In genomic region chr5:1479066-1479465, GRCh38 we compare ENCODE assay signal across 15 cellular contexts. TPM values are rescaled to one million over a fixed set of nuclear protein-coding genes. Genes with fewer than 3 reads are reported as not detected.
"Had no signal": no experiment of that assay in that cellular context is flagged by ENCODE, and none has a peak within 500 bp of the region (broad histone marks: within the 10 kb centered on the region; RNA-seq: fewer than 3 reads in every experiment).

No MANE protein-coding gene starts in this region.

- ATAC-seq: activated T-helper 17 cell treated with anti-CD3 and anti-CD28 coated beads, Interleukin-2, amount 50 U/mL, for 72 hours had no signal

- DNase-seq: hippocampal formation had no signal

- H3K27ac ChIP-seq: psoas muscle, testis had no signal

- H3K27me3 ChIP-seq: adrenal gland, testis, uterus had no signal

- H3K4me3 Mint-ChIP-seq: activated CD4-positive, alpha-beta T cell treated with anti-CD3 and anti-CD28 coated beads, Interleukin-2, amount 10 ng/mL, durations not matched to agents 24 days and 14 days; activated naive CD4-positive, alpha-beta T cell treated with anti-CD3 and anti-CD28 coated beads, Interleukin-2, amount 10 ng/mL, durations not matched to agents 7 days and 5 days; activated T-helper 17 cell treated with anti-CD3 and anti-CD28 coated beads, Interleukin-2, amount 50 U/mL, for 72 hours; nephron; stimulated activated naive CD8-positive, alpha-beta T cell treated with anti-CD3 and anti-CD28 coated beads, Interleukin-15, Interleukin-2, amounts not matched to agents 100 ng/mL and 50 ng/mL, for 24 hours had no signal

- H3K9me3 ChIP-seq: adrenal gland, mucosa of descending colon, psoas muscle, testis, uterus had no signal

- H3K4me3 ChIP-seq: adrenal gland, coronary artery, mucosa of descending colon, psoas muscle, testis, uterus had no signal

- H3K4me1 Mint-ChIP-seq: activated CD4-positive, alpha-beta T cell treated with anti-CD3 and anti-CD28 coated beads, Interleukin-2, amount 10 ng/mL, durations not matched to agents 24 days and 14 days; activated naive CD4-positive, alpha-beta T cell treated with anti-CD3 and anti-CD28 coated beads, Interleukin-2, amount 10 ng/mL, durations not matched to agents 7 days and 5 days; activated T-helper 17 cell treated with anti-CD3 and anti-CD28 coated beads, Interleukin-2, amount 50 U/mL, for 72 hours; nephron had no signal

- H3K9me3 Mint-ChIP-seq: activated CD4-positive, alpha-beta T cell treated with anti-CD3 and anti-CD28 coated beads, Interleukin-2, amount 10 ng/mL, durations not matched to agents 24 days and 14 days; activated naive CD4-positive, alpha-beta T cell treated with anti-CD3 and anti-CD28 coated beads, Interleukin-2, amount 10 ng/mL, durations not matched to agents 7 days and 5 days; activated T-helper 17 cell treated with anti-CD3 and anti-CD28 coated beads, Interleukin-2, amount 50 U/mL, for 72 hours; nephron; stimulated activated naive CD8-positive, alpha-beta T cell treated with anti-CD3 and anti-CD28 coated beads, Interleukin-15, Interleukin-2, amounts not matched to agents 100 ng/mL and 50 ng/mL, for 24 hours had no signal

- H3K4me1 ChIP-seq: psoas muscle, testis, uterus had no signal

- H3K27ac Mint-ChIP-seq: activated CD4-positive, alpha-beta T cell treated with anti-CD3 and anti-CD28 coated beads, Interleukin-2, amount 10 ng/mL, durations not matched to agents 24 days and 14 days; activated naive CD4-positive, alpha-beta T cell treated with anti-CD3 and anti-CD28 coated beads, Interleukin-2, amount 10 ng/mL, durations not matched to agents 7 days and 5 days; activated T-helper 17 cell treated with anti-CD3 and anti-CD28 coated beads, Interleukin-2, amount 50 U/mL, for 72 hours; nephron had no signal

- H3K27me3 Mint-ChIP-seq: activated CD4-positive, alpha-beta T cell treated with anti-CD3 and anti-CD28 coated beads, Interleukin-2, amount 10 ng/mL, durations not matched to agents 24 days and 14 days; activated naive CD4-positive, alpha-beta T cell treated with anti-CD3 and anti-CD28 coated beads, Interleukin-2, amount 10 ng/mL, durations not matched to agents 7 days and 5 days; activated T-helper 17 cell treated with anti-CD3 and anti-CD28 coated beads, Interleukin-2, amount 50 U/mL, for 72 hours; stimulated activated naive CD8-positive, alpha-beta T cell treated with anti-CD3 and anti-CD28 coated beads, Interleukin-15, Interleukin-2, amounts not matched to agents 100 ng/mL and 50 ng/mL, for 24 hours had no signal

- H3K36me3 ChIP-seq: uterus had no signal

RNA-seq across cellular contexts. Expression of gene SLC6A3, which starts 33.8 kb away (rescaled TPM):
- total RNA-seq: activated CD4-positive, alpha-beta T cell treated with anti-CD3 and anti-CD28 coated beads, Interleukin-2, amount 10 ng/mL, durations not matched to agents 24 days and 14 days; activated T-helper 17 cell treated with anti-CD3 and anti-CD28 coated beads, Interleukin-2, amount 50 U/mL, for 72 hours; adrenal gland; epithelial cell of proximal tubule; lung microvascular endothelial cell; mucosa of descending colon; psoas muscle; sciatic nerve had no signal
